23 cellular contexts compared by ENCODE assay signal in the genomic region with DNA sequence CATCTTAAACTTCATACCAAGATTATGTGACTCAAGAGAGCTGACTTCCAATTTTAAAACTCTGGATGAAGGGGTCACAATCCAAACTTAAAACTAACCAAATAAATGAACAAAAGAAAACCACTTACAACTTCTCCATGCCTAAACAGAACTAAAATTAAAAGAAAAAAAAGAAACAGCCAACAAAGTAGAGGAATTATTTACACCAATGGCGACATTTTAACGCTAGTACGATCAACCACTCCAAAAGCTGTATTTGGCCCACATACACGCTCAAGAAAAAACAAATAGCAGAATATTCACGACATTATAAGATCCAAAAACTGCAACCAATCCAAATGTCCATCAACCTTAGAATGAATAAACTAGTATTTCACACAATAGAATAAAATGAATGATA. TPM values are rescaled to one million over a fixed set of nuclear protein-coding genes. Genes with fewer than 3 reads are reported as not detected.
"Had no signal": no experiment of that assay in that cellular context is flagged by ENCODE, and none has a peak within 500 bp of the region (broad histone marks: within the 10 kb centered on the region; RNA-seq: fewer than 3 reads in every experiment).

No MANE protein-coding gene starts in this region.

- ATAC-seq: activated CD8-positive, alpha-beta T cell treated with anti-CD3 and anti-CD28 coated beads, Interleukin-2, amount 10 ng/mL, durations not matched to agents 7 days and 5 days; activated naive CD8-positive, alpha-beta T cell treated with anti-CD3 and anti-CD28 coated beads, Interleukin-2, amount 50 U/mL, for 24 hours; left lung; stimulated activated effector memory CD8-positive, alpha-beta T cell treated with anti-CD3 and anti-CD28 coated beads, Interleukin-12 subunit alpha, Interleukin-12 subunit beta, amount 100 ng/mL, for 72 hours; stimulated activated naive CD8-positive, alpha-beta T cell treated with anti-CD3 and anti-CD28 coated beads, Interleukin-15, amount 100 ng/mL, for 72 hours had no signal

- DNase-seq: activated CD4-positive, alpha-beta T cell treated with anti-CD3 and anti-CD28 coated beads, Interleukin-2, amount 10 ng/mL, durations not matched to agents 7 days and 5 days; activated CD4-positive, CD25-positive, alpha-beta regulatory T cell treated with anti-CD3 and anti-CD28 coated beads, Interleukin-2, amount 50 U/mL, for 72 hours; activated CD8-positive, alpha-beta T cell treated with anti-CD3 and anti-CD28 coated beads, Interleukin-2, amount 10 ng/mL, durations not matched to agents 7 days and 5 days; activated gamma-delta T cell; activated naive CD4-positive, alpha-beta T cell treated with anti-CD3 and anti-CD28 coated beads, Interleukin-2, amount 50 U/mL, for 16 hours; activated naive CD8-positive, alpha-beta T cell treated with anti-CD3 and anti-CD28 coated beads, Interleukin-2, amount 50 U/mL, for 24 hours; effector CD4-positive, alpha-beta T cell; kidney glomerular epithelial cell; mammary epithelial cell; occipital lobe; retina; stimulated activated CD4-positive, alpha-beta T cell treated with anti-CD3 and anti-CD28 coated beads, Interleukin-1b, Interleukin-23, amount 100 ng/mL, for 48 hours; stimulated activated naive CD8-positive, alpha-beta T cell treated with anti-CD3 and anti-CD28 coated beads, Interleukin-15, amount 100 ng/mL, for 72 hours had no signal

- H3K27me3 Mint-ChIP-seq: activated naive CD8-positive, alpha-beta T cell treated with anti-CD3 and anti-CD28 coated beads, Interleukin-2, amount 50 U/mL, for 24 hours; brain; dendritic cell treated with granulocyte-macrophage colony-stimulating factor and Interleukin-4, amounts not matched to agents 40 ng/mL and 50 ng/mL, for 4 days; stimulated activated naive CD8-positive, alpha-beta T cell treated with anti-CD3 and anti-CD28 coated beads, Interleukin-15, amount 100 ng/mL, for 72 hours had no signal

- H3K4me2 ChIP-seq: hepatocyte had no signal

- H3K4me1 Mint-ChIP-seq: activated CD4-positive, alpha-beta T cell treated with anti-CD3 and anti-CD28 coated beads, Interleukin-2, amount 10 ng/mL, durations not matched to agents 7 days and 5 days; activated naive CD8-positive, alpha-beta T cell treated with anti-CD3 and anti-CD28 coated beads, Interleukin-2, amount 50 U/mL, for 24 hours; stimulated activated effector memory CD8-positive, alpha-beta T cell treated with anti-CD3 and anti-CD28 coated beads, Interleukin-12 subunit alpha, Interleukin-12 subunit beta, amount 100 ng/mL, for 72 hours; stimulated activated naive CD8-positive, alpha-beta T cell treated with anti-CD3 and anti-CD28 coated beads, Interleukin-15, amount 100 ng/mL, for 72 hours had no signal

- H3K4me3 Mint-ChIP-seq: activated CD4-positive, alpha-beta T cell treated with anti-CD3 and anti-CD28 coated beads, Interleukin-2, amount 10 ng/mL, durations not matched to agents 7 days and 5 days; activated CD8-positive, alpha-beta T cell treated with anti-CD3 and anti-CD28 coated beads, Interleukin-2, amount 10 ng/mL, durations not matched to agents 7 days and 5 days; activated naive CD8-positive, alpha-beta T cell treated with anti-CD3 and anti-CD28 coated beads, Interleukin-2, amount 50 U/mL, for 24 hours; activated T-helper 1 cell treated with anti-CD3 and anti-CD28 coated beads, Interleukin-12 subunit alpha, Interleukin-12 subunit beta, Interleukin-2, Interleukin-4 antibody, amounts not matched to agents 30 ng/mL and 10 ng/mL and 1 ng/mL, durations not matched to agents 14 hours and 24 hours and 36 hours; dendritic cell treated with granulocyte-macrophage colony-stimulating factor and Interleukin-4, amounts not matched to agents 40 ng/mL and 50 ng/mL, for 4 days; stimulated activated effector memory CD8-positive, alpha-beta T cell treated with anti-CD3 and anti-CD28 coated beads, Interleukin-12 subunit alpha, Interleukin-12 subunit beta, amount 100 ng/mL, for 72 hours; stimulated activated naive CD8-positive, alpha-beta T cell treated with anti-CD3 and anti-CD28 coated beads, Interleukin-15, amount 100 ng/mL, for 72 hours had no signal

- H3K27ac ChIP-seq: left lung, VCaP had no signal

- H3K4me3 ChIP-seq: hepatocyte, left lung, tibial nerve, vagina had no signal

- H3K9me3 Mint-ChIP-seq: activated CD4-positive, alpha-beta T cell treated with anti-CD3 and anti-CD28 coated beads, Interleukin-2, amount 10 ng/mL, durations not matched to agents 7 days and 5 days; activated naive CD8-positive, alpha-beta T cell treated with anti-CD3 and anti-CD28 coated beads, Interleukin-2, amount 50 U/mL, for 24 hours; activated T-helper 1 cell treated with anti-CD3 and anti-CD28 coated beads, Interleukin-12 subunit alpha, Interleukin-12 subunit beta, Interleukin-2, Interleukin-4 antibody, amounts not matched to agents 30 ng/mL and 10 ng/mL and 1 ng/mL, durations not matched to agents 14 hours and 24 hours and 36 hours; stimulated activated effector memory CD8-positive, alpha-beta T cell treated with anti-CD3 and anti-CD28 coated beads, Interleukin-12 subunit alpha, Interleukin-12 subunit beta, amount 100 ng/mL, for 72 hours; stimulated activated naive CD8-positive, alpha-beta T cell treated with anti-CD3 and anti-CD28 coated beads, Interleukin-15, amount 100 ng/mL, for 72 hours had no signal

- H3K27me3 ChIP-seq: hepatocyte, left lung, tibial nerve, vagina had no signal

- H3K36me3 Mint-ChIP-seq: stimulated activated effector memory CD8-positive, alpha-beta T cell treated with anti-CD3 and anti-CD28 coated beads, Interleukin-12 subunit alpha, Interleukin-12 subunit beta, amount 100 ng/mL, for 72 hours had no signal

- H3K27ac Mint-ChIP-seq: activated CD4-positive, alpha-beta T cell treated with anti-CD3 and anti-CD28 coated beads, Interleukin-2, amount 10 ng/mL, durations not matched to agents 7 days and 5 days; activated CD8-positive, alpha-beta T cell treated with anti-CD3 and anti-CD28 coated beads, Interleukin-2, amount 10 ng/mL, durations not matched to agents 7 days and 5 days; activated naive CD8-positive, alpha-beta T cell treated with anti-CD3 and anti-CD28 coated beads, Interleukin-2, amount 50 U/mL, for 24 hours; activated T-helper 1 cell treated with anti-CD3 and anti-CD28 coated beads, Interleukin-12 subunit alpha, Interleukin-12 subunit beta, Interleukin-2, Interleukin-4 antibody, amounts not matched to agents 30 ng/mL and 10 ng/mL and 1 ng/mL, durations not matched to agents 14 hours and 24 hours and 36 hours; dendritic cell treated with granulocyte-macrophage colony-stimulating factor and Interleukin-4, amounts not matched to agents 40 ng/mL and 50 ng/mL, for 4 days; stimulated activated effector memory CD8-positive, alpha-beta T cell treated with anti-CD3 and anti-CD28 coated beads, Interleukin-12 subunit alpha, Interleukin-12 subunit beta, amount 100 ng/mL, for 72 hours; stimulated activated naive CD8-positive, alpha-beta T cell treated with anti-CD3 and anti-CD28 coated beads, Interleukin-15, amount 100 ng/mL, for 72 hours had no signal

- H3K9me3 ChIP-seq: left lung, tibial nerve, vagina had no signal

- H3K36me3 ChIP-seq: left lung, tibial nerve, vagina had no signal

- H2AFZ ChIP-seq: hepatocyte had no signal

RNA-seq across cellular contexts. Expression of a gene that starts 42.4 kb away (rescaled TPM):
- total RNA-seq: activated CD4-positive, alpha-beta T cell treated with anti-CD3 and anti-CD28 coated beads, Interleukin-2, amount 10 ng/mL, durations not matched to agents 7 days and 5 days; activated CD8-positive, alpha-beta T cell treated with anti-CD3 and anti-CD28 coated beads, Interleukin-2, amount 10 ng/mL, durations not matched to agents 7 days and 5 days; T-helper 2 cell treated with Interferon-gamma antibody and Interleukin-4, amounts not matched to agents 100 ng/mL and 5 ng/mL, for 36 hours had no signal
